2 cellular contexts compared by ENCODE assay signal in genomic region chr15:97981758-97982157, GRCh38.
TF ChIP-seq lines count a peak whose summit lies in the region.

No MANE protein-coding gene starts in this region.

TF ChIP-seq in liver, 16 proteins besides CTCF, POLR2A, EP300 and RAD21:
- TF ChIP-seq EGR1 (IDR thresholded peaks at IDR 0.05; ENCODE audit: low read depth in 2 of 2) (no peak), HNF4G (IDR thresholded peaks at IDR 0.05) (no peak), JUND (IDR thresholded peaks at IDR 0.05) (no peak), YY1 (IDR thresholded peaks at IDR 0.05) (no peak), FOXA2 (IDR thresholded peaks at IDR 0.05) (no peak), MAX (IDR thresholded peaks at IDR 0.05) (no peak), SP1 (IDR thresholded peaks at IDR 0.05) (peak; percentile 65), TAF1 (conservative IDR thresholded peaks at IDR 0.05) (no peak), NR2F2 (IDR thresholded peaks at IDR 0.05) (no peak), RXRA (IDR thresholded peaks at IDR 0.05) (peak; percentile 76 to 85), FOXA1 (IDR thresholded peaks at IDR 0.05) (no peak), HNF4A (conservative IDR thresholded peaks at IDR 0.05) (peak; percentile 46 to 69)
TF ChIP-seq in liver: peak in this region for 3.

TF ChIP-seq in HepG2, 621 proteins besides CTCF, POLR2A, EP300 and RAD21:
- TF ChIP-seq PRDM4 (CRISPR knock-in tag; IDR thresholded peaks at IDR 0.05; ENCODE audit: borderline replicate concordance), result no peak
- no peak for TF ChIP-seq MED1 (CRISPR knock-in tag; IDR thresholded peaks at IDR 0.05)
- TF ChIP-seq ARNTL (CRISPR knock-in tag; IDR thresholded peaks at IDR 0.05), result no peak
- TF ChIP-seq DRAP1 (CRISPR knock-in tag; IDR thresholded peaks at IDR 0.05), result no peak
- TF ChIP-seq JARID2 (CRISPR knock-in tag; IDR thresholded peaks at IDR 0.05; ENCODE audit: insufficient replicate concordance), result no peak
- TF ChIP-seq ZBTB20 (CRISPR knock-in tag; IDR thresholded peaks at IDR 0.05; ENCODE audit: borderline replicate concordance, low read depth), result no peak
- TF ChIP-seq RNF2 (conservative IDR thresholded peaks at IDR 0.05; ENCODE audit: low read depth), result no peak
- TF ChIP-seq RFX5 (IDR thresholded peaks at IDR 0.05; ENCODE audit: low read depth, low read length), result no peak
- TF ChIP-seq MEF2D (CRISPR knock-in tag; IDR thresholded peaks at IDR 0.05), result no peak
- no peak for TF ChIP-seq ZNF737 (CRISPR knock-in tag; IDR thresholded peaks at IDR 0.05; ENCODE audit: borderline replicate concordance)
- TF ChIP-seq PCBP1 (IDR thresholded peaks at IDR 0.05; ENCODE audit: borderline replicate concordance, low read depth, low read length), result no peak
- TF ChIP-seq NCOA5 (CRISPR knock-in tag; IDR thresholded peaks at IDR 0.05), result no peak
- TF ChIP-seq ZNF3 (CRISPR knock-in tag; IDR thresholded peaks at IDR 0.05), result no peak
- TF ChIP-seq ZNF367 (CRISPR knock-in tag; IDR thresholded peaks at IDR 0.05; ENCODE audit: borderline replicate concordance), result no peak
- no peak for TF ChIP-seq DZIP1 (CRISPR knock-in tag; IDR thresholded peaks at IDR 0.05)
